ENCODE assay signal across 35 cellular contexts in genomic region chr18:692841-693240, GRCh38. TPM values are rescaled to one million over a fixed set of nuclear protein-coding genes. Genes with fewer than 3 reads are reported as not detected.
A peak's percentile ranks its signal among the peaks of the same experiment; 100 is the strongest.
DNase-seq lines count a peak whose midpoint lies in the region; ATAC-seq and TF ChIP-seq lines count a peak whose summit lies in the region.
"Had no signal": no experiment of that assay in that cellular context is flagged by ENCODE, and none has a peak within 500 bp of the region (broad histone marks: within the 10 kb centered on the region; RNA-seq: fewer than 3 reads in every experiment).

No MANE protein-coding gene starts in this region.

- H3K4me1 ChIP-seq in body of pancreas (peaks cover 9% of the 10 kb centered on the region), suprapubic skin (no peaks in the 10 kb centered on the region), uterus (no peaks in the 10 kb centered on the region)
- H3K4me1 ChIP-seq: A549, breast epithelium, colonic mucosa, SJSA1, vagina had no signal

- H3K27ac ChIP-seq in KOPT-K1 (ENCODE audit: low read depth, low read length, poor library complexity, severe bottlenecking) (peak overlapping the region; percentile 85), body of pancreas (no peak overlapping the region), suprapubic skin (no peak overlapping the region), uterus (no peak overlapping the region)
- H3K27ac ChIP-seq: A549, breast epithelium, colonic mucosa, epithelial cell of prostate, SJSA1, spleen, thoracic aorta, vagina had no signal

- no peaks in the 10 kb centered on the region for H3K27me3 Mint-ChIP-seq in activated naive CD8-positive, alpha-beta T cell
- H3K27me3 Mint-ChIP-seq in activated naive CD8-positive, alpha-beta T cell treated with anti-CD3 and anti-CD28 coated beads for 36 hours = no peaks in the 10 kb centered on the region
- H3K27me3 Mint-ChIP-seq: B cell; CD8-positive, alpha-beta memory T cell; stimulated activated naive B cell treated with anti-CD40 and anti-IgM and Interleukin-4, amounts not matched to agents 10 μg/mL and 1 μg/mL and 100 μg/mL, for 72 hours had no signal

- no peak for TF ChIP-seq CTCF in body of pancreas (IDR thresholded peaks at IDR 0.05)
- no peak for TF ChIP-seq CTCF in suprapubic skin (IDR thresholded peaks at IDR 0.05)
- TF ChIP-seq CTCF in uterus (IDR thresholded peaks at IDR 0.05) = no peak

- H3K36me3 Mint-ChIP-seq in activated naive CD8-positive, alpha-beta T cell = no peaks in the 10 kb centered on the region
- peaks cover 17% of the 10 kb centered on the region for H3K36me3 Mint-ChIP-seq in activated naive CD8-positive, alpha-beta T cell treated with anti-CD3 and anti-CD28 coated beads for 36 hours
- H3K36me3 Mint-ChIP-seq in stimulated activated effector memory CD8-positive, alpha-beta T cell treated with anti-CD3 and anti-CD28 coated beads, Interleukin-12 subunit alpha, Interleukin-12 subunit beta, amount 100 ng/mL, for 72 hours = peaks cover 95% of the 10 kb centered on the region
- H3K36me3 Mint-ChIP-seq: natural killer cell had no signal

- peaks cover 92% of the 10 kb centered on the region for H3K36me3 ChIP-seq in KOPT-K1 (ENCODE audit: insufficient read depth, low read length)
- H3K36me3 ChIP-seq in body of pancreas (replicated peaks in 1 of 2; ENCODE audit: insufficient read depth in 1 of 2, low read depth in 2 of 2) = peaks cover 0 to 4% of the 10 kb centered on the region in 2 donors
- H3K36me3 ChIP-seq in suprapubic skin = peaks cover 50% of the 10 kb centered on the region
- no peaks in the 10 kb centered on the region for H3K36me3 ChIP-seq in uterus
- H3K36me3 ChIP-seq: breast epithelium, colonic mucosa had no signal

- ATAC-seq in body of pancreas = peak; percentile 33
- no peak for ATAC-seq in stimulated activated effector memory CD8-positive, alpha-beta T cell treated with anti-CD3 and anti-CD28 coated beads, Interleukin-12 subunit alpha, Interleukin-12 subunit beta, amount 100 ng/mL, for 72 hours
- ATAC-seq: A549; left ventricle myocardium superior; natural killer cell; stimulated activated naive B cell treated with anti-CD40 and anti-IgM and Interleukin-4, amounts not matched to agents 10 μg/mL and 1 μg/mL and 100 μg/mL, for 72 hours had no signal

- TF ChIP-seq POLR2A in body of pancreas (IDR thresholded peaks at IDR 0.05) (no peak), suprapubic skin (IDR thresholded peaks at IDR 0.05) (no peak), uterus (IDR thresholded peaks at IDR 0.05) (no peak)

- H3K27me3 ChIP-seq in body of pancreas = no peaks in the 10 kb centered on the region
- H3K27me3 ChIP-seq in suprapubic skin = no peaks in the 10 kb centered on the region
- no peaks in the 10 kb centered on the region for H3K27me3 ChIP-seq in uterus
- H3K27me3 ChIP-seq: breast epithelium, colonic mucosa, SJSA1, spleen, vagina had no signal

- no peaks in the 10 kb centered on the region for H3K9me3 Mint-ChIP-seq in activated naive CD8-positive, alpha-beta T cell (ENCODE audit: low read depth)
- no peaks in the 10 kb centered on the region for H3K9me3 Mint-ChIP-seq in activated naive CD8-positive, alpha-beta T cell treated with anti-CD3 and anti-CD28 coated beads for 36 hours
- H3K9me3 Mint-ChIP-seq in stimulated activated effector memory CD8-positive, alpha-beta T cell treated with anti-CD3 and anti-CD28 coated beads, Interleukin-12 subunit alpha, Interleukin-12 subunit beta, amount 100 ng/mL, for 72 hours = no peaks in the 10 kb centered on the region
- H3K9me3 Mint-ChIP-seq: activated T-helper 2 cell treated with anti-CD3 and anti-CD28 coated beads, Interferon-gamma antibody, Interleukin-2, Interleukin-4, amounts not matched to agents 10 μg/mL and 5 μg/mL and 100 μg/mL, durations not matched to agents 14 hours and 24 hours and 36 hours; CD8-positive, alpha-beta memory T cell; natural killer cell; stimulated activated naive B cell treated with anti-CD40 and anti-IgM and Interleukin-4, amounts not matched to agents 10 μg/mL and 1 μg/mL and 100 μg/mL, for 72 hours had no signal

- WGBS in body of pancreas, 2 donors = 49 to 56% methylated on average over 6 of the region's 6 CpGs
- 84% methylated on average over 6 of the region's 6 CpGs for WGBS in suprapubic skin

- intact Hi-C loops in body of pancreas (cut with DNase I) = no loop called here
- intact Hi-C loops in uterus (cut with DNase I; ENCODE audit: low total_unique reads) = no loop called here

- peaks cover 5% of the 10 kb centered on the region for H3K4me1 Mint-ChIP-seq in activated naive CD8-positive, alpha-beta T cell (ENCODE audit: low read depth)
- peaks cover 4% of the 10 kb centered on the region for H3K4me1 Mint-ChIP-seq in activated naive CD8-positive, alpha-beta T cell treated with anti-CD3 and anti-CD28 coated beads for 36 hours
- no peaks in the 10 kb centered on the region for H3K4me1 Mint-ChIP-seq in stimulated activated effector memory CD8-positive, alpha-beta T cell treated with anti-CD3 and anti-CD28 coated beads, Interleukin-12 subunit alpha, Interleukin-12 subunit beta, amount 100 ng/mL, for 72 hours
- H3K4me1 Mint-ChIP-seq: B cell; stimulated activated naive B cell treated with anti-CD40 and anti-IgM and Interleukin-4, amounts not matched to agents 10 μg/mL and 1 μg/mL and 100 μg/mL, for 72 hours had no signal

- DNase-seq in activated naive CD8-positive, alpha-beta T cell treated with anti-CD3 and anti-CD28 coated beads for 36 hours = no peak
- DNase-seq in body of pancreas = peak in 3 of 4 donors; percentile 16 to 44 (median 17)
- DNase-seq in stimulated activated effector memory CD8-positive, alpha-beta T cell treated with anti-CD3 and anti-CD28 coated beads, Interleukin-12 subunit alpha, Interleukin-12 subunit beta, amount 100 ng/mL, for 72 hours (ENCODE audit: low spot score in 2 of 2) = no peak
- DNase-seq in SW 1271 (lab: John Stamatoyannopoulos, UW) = no peak
- no peak for DNase-seq in suprapubic skin (ENCODE audit: low spot score in 2 of 2)
- no peak for DNase-seq in uterus
- DNase-seq: activated CD4-positive, alpha-beta T cell treated with anti-CD3 and anti-CD28 coated beads, Interleukin-2, amount 50 U/mL, for 4 hours; CD8-positive, alpha-beta memory T cell; colonic mucosa; DMS53; effector CD8-positive, alpha-beta T cell; GDM1; glutamatergic neuron; GOT3; left ventricle myocardium superior; midbrain; natural killer cell; NCI-H1105 treated with DMSO at 0.1 percent for 48 hours; NCI-H1930; NCI-H226; retina; spleen; stimulated activated CD4-positive, alpha-beta T cell treated with anti-CD3 and anti-CD28 coated beads, Interleukin-4, amount 100 ng/mL, for 1 hour; stimulated activated naive B cell treated with anti-CD40 and anti-IgM and Interleukin-4, amounts not matched to agents 10 μg/mL and 1 μg/mL and 100 μg/mL, for 72 hours; T-helper 1 cell had no signal

- H3K4me3 ChIP-seq in body of pancreas (no peak overlapping the region), suprapubic skin (no peak overlapping the region), uterus (no peak overlapping the region)
- H3K4me3 ChIP-seq: A549, breast epithelium, colonic mucosa, SJSA1, spleen, thoracic aorta, vagina had no signal

- H3K27ac Mint-ChIP-seq in activated naive CD8-positive, alpha-beta T cell = peak overlapping the region; percentile 50
- no peak overlapping the region for H3K27ac Mint-ChIP-seq in activated naive CD8-positive, alpha-beta T cell treated with anti-CD3 and anti-CD28 coated beads for 36 hours
- H3K27ac Mint-ChIP-seq in stimulated activated effector memory CD8-positive, alpha-beta T cell treated with anti-CD3 and anti-CD28 coated beads, Interleukin-12 subunit alpha, Interleukin-12 subunit beta, amount 100 ng/mL, for 72 hours = peak overlapping the region; percentile 75
- H3K27ac Mint-ChIP-seq: activated T-helper 2 cell treated with anti-CD3 and anti-CD28 coated beads, Interferon-gamma antibody, Interleukin-2, Interleukin-4, amounts not matched to agents 10 μg/mL and 5 μg/mL and 100 μg/mL, durations not matched to agents 14 hours and 24 hours and 36 hours; B cell; natural killer cell; stimulated activated naive B cell treated with anti-CD40 and anti-IgM and Interleukin-4, amounts not matched to agents 10 μg/mL and 1 μg/mL and 100 μg/mL, for 72 hours had no signal

- TF ChIP-seq EP300 in suprapubic skin (IDR thresholded peaks at IDR 0.05) = no peak

- no peak overlapping the region for H3K4me3 Mint-ChIP-seq in activated naive CD8-positive, alpha-beta T cell
- no peak overlapping the region for H3K4me3 Mint-ChIP-seq in activated naive CD8-positive, alpha-beta T cell treated with anti-CD3 and anti-CD28 coated beads for 36 hours
- H3K4me3 Mint-ChIP-seq in stimulated activated effector memory CD8-positive, alpha-beta T cell treated with anti-CD3 and anti-CD28 coated beads, Interleukin-12 subunit alpha, Interleukin-12 subunit beta, amount 100 ng/mL, for 72 hours = no peak overlapping the region
- H3K4me3 Mint-ChIP-seq: B cell; CD8-positive, alpha-beta memory T cell; natural killer cell; stimulated activated naive B cell treated with anti-CD40 and anti-IgM and Interleukin-4, amounts not matched to agents 10 μg/mL and 1 μg/mL and 100 μg/mL, for 72 hours had no signal

- H3K9me3 ChIP-seq in KOPT-K1 (ENCODE audit: insufficient read depth, low read length, poor library complexity, severe bottlenecking) (no peaks in the 10 kb centered on the region), body of pancreas (no peaks in the 10 kb centered on the region), suprapubic skin (no peaks in the 10 kb centered on the region), uterus (no peaks in the 10 kb centered on the region)
- H3K9me3 ChIP-seq: A549, breast epithelium, colonic mucosa, SJSA1, spleen, thoracic aorta, vagina had no signal

RNA-seq across cellular contexts. Expression of gene ENOSF1, which starts 19.6 kb away (rescaled TPM):
- 10 to 100 TPM; 61.7 to 75.2 TPM for total RNA-seq in activated naive CD8-positive, alpha-beta T cell treated with anti-CD3 and anti-CD28 coated beads for 36 hours
- total RNA-seq in body of pancreas (10 to 100 TPM; 59.7 to 62.3 TPM), suprapubic skin (100 to 1,000 TPM in 1 of 4 donors, 10 to 100 TPM in 3; 31.8 to 159 (median 64.3) TPM), uterus (100 to 1,000 TPM in 1 of 4 donors, 10 to 100 TPM in 3; 12.0 to 110 (median 38.5) TPM)

RNA-seq across cellular contexts. Expression of gene TYMS, which starts 35.4 kb away (rescaled TPM):
- total RNA-seq in activated naive CD8-positive, alpha-beta T cell treated with anti-CD3 and anti-CD28 coated beads for 36 hours = 100 to 1,000 TPM; 364 to 369 TPM
- total RNA-seq in body of pancreas (1 to 10 TPM; 1.8 to 7.6 TPM), suprapubic skin (1 to 10 TPM; 2.6 to 5.9 (median 3.2) TPM), uterus (10 to 100 TPM in 1 of 4 donors, 1 to 10 TPM in 1, under 1 TPM in 1, not detected in 1; 0.26 to 28.6 (median 4.8) TPM)

Comparison
In these comparisons a context has a peak if more than half of its experiments do, and no peak if none do; other contexts are left out.
1. DNase-seq: peak in body of pancreas (3 of 4); none in activated naive CD8-positive, alpha-beta T cell treated with anti-CD3 and anti-CD28 coated beads for 36 hours (single experiment), stimulated activated effector memory CD8-positive, alpha-beta T cell treated with anti-CD3 and anti-CD28 coated beads, Interleukin-12 subunit alpha, Interleukin-12 subunit beta, amount 100 ng/mL, for 72 hours (0 of 2), SW 1271 (0 of 2), suprapubic skin (0 of 2) and uterus (0 of 2).
2. RNA of gene TYMS, which starts 35.4 kb away (total RNA-seq): 364 to 369 TPM in activated naive CD8-positive, alpha-beta T cell treated with anti-CD3 and anti-CD28 coated beads for 36 hours; 1.8 to 7.6 TPM in body of pancreas, 0.26 to 28.6 TPM in uterus and 2.6 to 5.9 TPM in suprapubic skin; every median in the first group is over 10 times any median in the second.